9 cellular contexts compared by ENCODE assay signal in genomic region chr9:120393386-120394057, GRCh38.
A peak's percentile ranks its signal among the peaks of the same experiment; 100 is the strongest.
DNase-seq lines count a peak whose midpoint lies in the region; ATAC-seq, FAIRE-seq and TF ChIP-seq lines count a peak whose summit lies in the region.
"Had no signal": no experiment of that assay in that cellular context is flagged by ENCODE, and none has a peak within 500 bp of the region (broad histone marks: within the 10 kb centered on the region; RNA-seq: fewer than 3 reads in every experiment).

No MANE protein-coding gene starts in this region.

- WGBS in K562 (ENCODE audit: insufficient coverage, low coverage, missing lambda C conversion rate) = 82% methylated on average over 7 of the region's 7 CpGs

- in situ Hi-C loops in K562 (cut with MboI) = no loop called here

- TF ChIP-seq CTCF in K562 (IDR thresholded peaks at IDR 0.05 in 2 of 3, conservative IDR thresholded peaks at IDR 0.05 in 1 of 3; ENCODE audit: insufficient read depth in 2 of 3, low read depth in 1 of 3, low read length in 3 of 3) = no peak

- H3K36me3 ChIP-seq in K562 (ENCODE audit: control insufficient read depth, insufficient read depth, low read length) = peaks cover 94% of the 10 kb centered on the region

- no peaks in the 10 kb centered on the region for H3K27me3 ChIP-seq in K562 (ENCODE audit: control insufficient read depth in 2 of 2, insufficient read depth in 2 of 2, low read length in 2 of 2)

- no TSS peak for BruUV-seq in K562 (replicated peaks; lab: Mats Ljungman, UMichigan)

- no peaks in the 10 kb centered on the region for H3K4me1 ChIP-seq in K562 (replicated peaks in 1 of 2; ENCODE audit: control insufficient read depth in 2 of 2, insufficient read depth in 2 of 2, low read length in 2 of 2)

- H3K9me3 ChIP-seq in K562 (replicated peaks; ENCODE audit: control insufficient read depth, insufficient read depth, low read depth, low read length) = no peaks in the 10 kb centered on the region

- no peak for FAIRE-seq in K562 (lab: Jason Lieb, UNC)

- POLR2A ChIA-PET in K562 (lab: Yijun Ruan, JAX) = no interaction called here

- no peaks in the 10 kb centered on the region for H4K20me1 ChIP-seq in K562 (replicated peaks; ENCODE audit: control insufficient read depth, insufficient read depth, low read length)

- ATAC-seq in K562 (no peak), GM19035 (IDR thresholded peaks at IDR 0.05; ENCODE audit: unreplicated experiment) (no peak), HG03045 (IDR thresholded peaks at IDR 0.05; ENCODE audit: unreplicated experiment) (no peak)

- DNase-seq in AG08395 (ENCODE audit: low spot score) (peak; percentile 73), K562 (ENCODE audit: extremely low read depth in 1 of 4, low spot score in 3 of 4) (no peak), medulla oblongata (ENCODE audit: extremely low spot score) (peak; percentile 65), GM19238 (ENCODE audit: insufficient read length, low spot score) (no peak), RKO (ENCODE audit: low spot score) (no peak)
- DNase-seq in Jurkat, Clone E6-1 (ENCODE audit: low read depth, low spot score) = peak; percentile 9
- DNase-seq: NCI-H146 had no signal

- H3K9ac ChIP-seq in K562 (ENCODE audit: insufficient read depth in 1 of 2, low read depth in 2 of 2, low read length in 2 of 2) = no peak overlapping the region

- TF ChIP-seq RAD21 in K562 (CRISPR knock-in tag; conservative IDR thresholded peaks at IDR 0.05 in 1 of 2, IDR thresholded peaks at IDR 0.05 in 1 of 2) = no peak

- no peak for TF ChIP-seq EP300 in K562 (IDR thresholded peaks at IDR 0.05; ENCODE audit: low read length)

- no peak overlapping the region for H3K4me2 ChIP-seq in K562 (ENCODE audit: insufficient read depth, low read length)

- H3K9me1 ChIP-seq in K562 (ENCODE audit: control insufficient read depth, insufficient read depth, low read length) = no peaks in the 10 kb centered on the region

- H3K79me2 ChIP-seq in K562 (ENCODE audit: control insufficient read depth, insufficient read depth, low read length) = no peaks in the 10 kb centered on the region

- no peak overlapping the region for H3K27ac ChIP-seq in K562 (ENCODE audit: extremely low read depth, low read depth, low read length)

- no peak for TF ChIP-seq POLR2A in K562 (conservative IDR thresholded peaks at IDR 0.05)

- intact Hi-C loops in K562 (cut with micrococcal nuclease) = no loop called here

- CTCF ChIA-PET in K562 (lab: Yijun Ruan, JAX; ENCODE audit: low intra/inter-chr PET ratio) = no interaction called here

- no peak overlapping the region for H3K4me3 ChIP-seq in Jurkat, Clone E6-1 (ENCODE audit: low read length)
- H3K4me3 ChIP-seq in K562 = no peak overlapping the region

- H2AFZ ChIP-seq in K562 (ENCODE audit: low read depth, low read length) = no peak overlapping the region

TF ChIP-seq in K562, 482 proteins besides CTCF, POLR2A, EP300 and RAD21 (continues in another document):
- TF ChIP-seq C11orf30 (IDR thresholded peaks at IDR 0.05; ENCODE audit: low read depth) = peak; percentile 42; the same call in 1 of the 2 replicates
- no peak for TF ChIP-seq IRF2 (CRISPR knock-in tag; IDR thresholded peaks at IDR 0.05)
- no peak for TF ChIP-seq HNRNPK (IDR thresholded peaks at IDR 0.05; ENCODE audit: low read depth, low read length, poor library complexity, severe bottlenecking)
- no peak for TF ChIP-seq HDAC8 (tag; IDR thresholded peaks at IDR 0.05)
- peak; percentile 87 for TF ChIP-seq MAFK (IDR thresholded peaks at IDR 0.05; ENCODE audit: low read length)
- TF ChIP-seq MAFF (IDR thresholded peaks at IDR 0.05; ENCODE audit: low read length) = peak; percentile 70
- no peak for TF ChIP-seq SMARCA4 (IDR thresholded peaks at IDR 0.05)
- no peak for TF ChIP-seq FUS (optimal IDR thresholded peaks at IDR 0.05; ENCODE audit: low read depth, low read length)
- no peak for TF ChIP-seq SAP30 (IDR thresholded peaks at IDR 0.05; ENCODE audit: borderline replicate concordance, insufficient read depth, low read depth, low read length, poor library complexity, severe bottlenecking)
- no peak for TF ChIP-seq GABPB1 (CRISPR knock-in tag; IDR thresholded peaks at IDR 0.05)
- TF ChIP-seq ZNF79 (CRISPR knock-in tag; IDR thresholded peaks at IDR 0.05; ENCODE audit: low read depth) = no peak
- TF ChIP-seq SIX5 (IDR thresholded peaks at IDR 0.05; ENCODE audit: borderline replicate concordance in 1 of 2, insufficient read depth in 1 of 2, low read depth in 1 of 2, low read length in 2 of 2) = no peak
- TF ChIP-seq SMAD2 (IDR thresholded peaks at IDR 0.05; ENCODE audit: low read depth, low read length) = no peak
- TF ChIP-seq CEBPG (CRISPR knock-in tag; IDR thresholded peaks at IDR 0.05) = no peak
- TF ChIP-seq CEBPG (tag; conservative IDR thresholded peaks at IDR 0.05 in 1 of 2, IDR thresholded peaks at IDR 0.05 in 1 of 2) = no peak
- TF ChIP-seq KLF6 (CRISPR knock-in tag; IDR thresholded peaks at IDR 0.05; ENCODE audit: borderline replicate concordance) = no peak
- 0 out of 2 replicates have a peak, but pooled peaks have one; percentile 54 for TF ChIP-seq MAFG (tag; conservative IDR thresholded peaks at IDR 0.05)
- no peak for TF ChIP-seq CEBPB (tag; IDR thresholded peaks at IDR 0.05)
- TF ChIP-seq ZNF316 (IDR thresholded peaks at IDR 0.05) = peak; percentile 64
- no peak for TF ChIP-seq NCOA2 (IDR thresholded peaks at IDR 0.05; ENCODE audit: partially characterized antibody in 2 of 2)
- no peak for TF ChIP-seq ELK3 (CRISPR knock-in tag; IDR thresholded peaks at IDR 0.05)
- TF ChIP-seq BRD4 (IDR thresholded peaks at IDR 0.05) = no peak
- no peak for TF ChIP-seq CHAMP1 (IDR thresholded peaks at IDR 0.05)
- TF ChIP-seq PRPF4 (IDR thresholded peaks at IDR 0.05; ENCODE audit: insufficient read depth, low read depth, low read length, poor library complexity, severe bottlenecking) = no peak
- TF ChIP-seq ZBED1 (IDR thresholded peaks at IDR 0.05) = no peak
- no peak for TF ChIP-seq ZNF551 (CRISPR knock-in tag; IDR thresholded peaks at IDR 0.05)
- TF ChIP-seq RFX7 (CRISPR knock-in tag; IDR thresholded peaks at IDR 0.05) = no peak
- no peak for TF ChIP-seq E2F6 (IDR thresholded peaks at IDR 0.05; ENCODE audit: borderline replicate concordance in 1 of 2, extremely low read depth in 1 of 2, insufficient read depth in 1 of 2, insufficient read length in 1 of 2, low read depth in 1 of 2, low read length in 1 of 2, poor library complexity in 1 of 2, severe bottlenecking in 1 of 2)
- no peak for TF ChIP-seq CREB3L1 (IDR thresholded peaks at IDR 0.05; ENCODE audit: borderline replicate concordance, low read depth)
- TF ChIP-seq ZNF217 (CRISPR knock-in tag; IDR thresholded peaks at IDR 0.05) = no peak

Comparison
In these comparisons a context has a peak if more than half of its experiments do, and no peak if none do; other contexts are left out.
1. DNase-seq: peak in AG08395 (single experiment), Jurkat, Clone E6-1 (single experiment) and medulla oblongata (single experiment); none in K562 (0 of 4), GM19238 (single experiment) and RKO (single experiment).